15 cellular contexts compared by ENCODE assay signal in genomic region chr4:173212379-173212778, GRCh38.
"Had no signal": no experiment of that assay in that cellular context is flagged by ENCODE, and none has a peak within 500 bp of the region (broad histone marks: within the 10 kb centered on the region; RNA-seq: fewer than 3 reads in every experiment).

No MANE protein-coding gene starts in this region.

- H3K27ac ChIP-seq: esophagus squamous epithelium, left lung, testis, upper lobe of right lung had no signal

- H3K9me3 ChIP-seq: esophagus squamous epithelium, left lung, testis, upper lobe of right lung had no signal

- ATAC-seq: activated T-cell treated with anti-CD3 and anti-CD28 coated beads, Interleukin-2, amount 50 U/mL, for 4 hours; sciatic nerve; upper lobe of right lung had no signal

- H3K36me3 ChIP-seq: esophagus squamous epithelium, left lung, upper lobe of right lung had no signal

- DNase-seq: activated CD4-positive, alpha-beta T cell treated with anti-CD3 and anti-CD28 coated beads for 1 hour; activated CD4-positive, alpha-beta T cell treated with anti-CD3 and anti-CD28 coated beads, Interleukin-2, amount 50 U/mL, for 48 hours; activated gamma-delta T cell; activated naive CD8-positive, alpha-beta T cell treated with anti-CD3 and anti-CD28 coated beads for 36 hours; activated T-cell treated with anti-CD3 and anti-CD28 coated beads, Interleukin-2, amount 50 U/mL, for 4 hours; anterior cingulate cortex; esophagus squamous epithelium; islet precursor cell; left lung; occipital lobe; stimulated activated CD4-positive, alpha-beta T cell treated with anti-CD3 and anti-CD28 coated beads, Interleukin-12 subunit alpha, Interleukin-12 subunit beta, amount 100 ng/mL, for 4 hours; stimulated activated naive CD8-positive, alpha-beta T cell treated with anti-CD3 and anti-CD28 coated beads, Interleukin-15, Interleukin-2, amounts not matched to agents 100 U/mL and 50 U/mL, for 24 hours; testis; upper lobe of right lung had no signal

- H3K4me3 ChIP-seq: esophagus squamous epithelium, left lung, testis, upper lobe of right lung had no signal

- H3K27me3 ChIP-seq: esophagus squamous epithelium, left lung, testis, upper lobe of right lung had no signal

- H3K4me1 ChIP-seq: upper lobe of right lung had no signal
